ENCODE assay signal across 11 cellular contexts in genomic region chr9:99416007-99416406, GRCh38.
DNase-seq lines count a peak whose midpoint lies in the region; ATAC-seq and TF ChIP-seq lines count a peak whose summit lies in the region.
"Had no signal": no experiment of that assay in that cellular context is flagged by ENCODE, and none has a peak within 500 bp of the region (broad histone marks: within the 10 kb centered on the region; RNA-seq: fewer than 3 reads in every experiment).

No MANE protein-coding gene starts in this region.

- intact Hi-C loops in psoas muscle (cut with DNase I), result no loop called here

- 24 to 45% methylated on average over 2 of the region's 2 CpGs for WGBS in gastroesophageal sphincter (ENCODE audit: low coverage in 1 of 2), 2 donors
- 18 to 35% (median 27%) methylated on average over 2 of the region's 2 CpGs for WGBS in psoas muscle, 3 donors

- ATAC-seq in GM18867 (IDR thresholded peaks at IDR 0.05; ENCODE audit: unreplicated experiment) (peak; percentile 56), HG03108 (IDR thresholded peaks at IDR 0.05; ENCODE audit: unreplicated experiment) (peak; percentile 69), gastroesophageal sphincter (no peak), psoas muscle (no peak)
- ATAC-seq: K562 had no signal

- H3K4me3 ChIP-seq in gastroesophageal sphincter (no peak overlapping the region), psoas muscle (no peak overlapping the region)
- H3K4me3 ChIP-seq: K562 had no signal

- H3K27me3 ChIP-seq in gastroesophageal sphincter (no peaks in the 10 kb centered on the region), psoas muscle (ENCODE audit: insufficient read depth in 3 of 3, low read length in 2 of 3) (no peaks in the 10 kb centered on the region)

- H3K4me1 ChIP-seq in gastroesophageal sphincter (no peaks in the 10 kb centered on the region), psoas muscle (no peaks in the 10 kb centered on the region)

- H3K36me3 ChIP-seq in gastroesophageal sphincter, result no peaks in the 10 kb centered on the region
- no peaks in the 10 kb centered on the region for H3K36me3 ChIP-seq in psoas muscle (ENCODE audit: insufficient read depth in 1 of 2, low read depth in 1 of 2)

- peak; percentile 81 for DNase-seq in RPMI7951 (ENCODE audit: low read depth)
- DNase-seq in kidney tubule cell (ENCODE audit: low spot score), result peak; percentile 36
- no peak for DNase-seq in substantia nigra (lab: John Stamatoyannopoulos, UW)
- DNase-seq in psoas muscle, result no peak
- DNase-seq in activated CD4-positive, CD25-positive, alpha-beta regulatory T cell (lab: John Stamatoyannopoulos, UW), result no peak
- DNase-seq: DMS153, NCI-H526 treated with DMSO at 0.1 percent for 48 hours had no signal

- no peak for TF ChIP-seq POLR2A in gastroesophageal sphincter (IDR thresholded peaks at IDR 0.05)

- TF ChIP-seq CTCF in gastroesophageal sphincter (IDR thresholded peaks at IDR 0.05), result no peak
- no peak for TF ChIP-seq CTCF in psoas muscle (IDR thresholded peaks at IDR 0.05)

- H3K9me3 ChIP-seq in gastroesophageal sphincter (no peaks in the 10 kb centered on the region), psoas muscle (no peaks in the 10 kb centered on the region)

- H3K27ac ChIP-seq in substantia nigra (ENCODE audit: low read depth, low read length, poor library complexity, severe bottlenecking) (no peak overlapping the region), gastroesophageal sphincter (no peak overlapping the region), psoas muscle (no peak overlapping the region)

- TF ChIP-seq EP300 in gastroesophageal sphincter (IDR thresholded peaks at IDR 0.05), result no peak

Comparison
In these comparisons a context has a peak if more than half of its experiments do, and no peak if none do; other contexts are left out.
1. ATAC-seq: peak in GM18867 (single experiment) and HG03108 (single experiment); none in gastroesophageal sphincter (single experiment) and psoas muscle (0 of 4).
2. DNase-seq: peak in RPMI7951 (single experiment) and kidney tubule cell (single experiment); none in substantia nigra (0 of 49), psoas muscle (0 of 2) and activated CD4-positive, CD25-positive, alpha-beta regulatory T cell (0 of 4).